ENCODE assay signal across 9 cellular contexts in the genomic region with DNA sequence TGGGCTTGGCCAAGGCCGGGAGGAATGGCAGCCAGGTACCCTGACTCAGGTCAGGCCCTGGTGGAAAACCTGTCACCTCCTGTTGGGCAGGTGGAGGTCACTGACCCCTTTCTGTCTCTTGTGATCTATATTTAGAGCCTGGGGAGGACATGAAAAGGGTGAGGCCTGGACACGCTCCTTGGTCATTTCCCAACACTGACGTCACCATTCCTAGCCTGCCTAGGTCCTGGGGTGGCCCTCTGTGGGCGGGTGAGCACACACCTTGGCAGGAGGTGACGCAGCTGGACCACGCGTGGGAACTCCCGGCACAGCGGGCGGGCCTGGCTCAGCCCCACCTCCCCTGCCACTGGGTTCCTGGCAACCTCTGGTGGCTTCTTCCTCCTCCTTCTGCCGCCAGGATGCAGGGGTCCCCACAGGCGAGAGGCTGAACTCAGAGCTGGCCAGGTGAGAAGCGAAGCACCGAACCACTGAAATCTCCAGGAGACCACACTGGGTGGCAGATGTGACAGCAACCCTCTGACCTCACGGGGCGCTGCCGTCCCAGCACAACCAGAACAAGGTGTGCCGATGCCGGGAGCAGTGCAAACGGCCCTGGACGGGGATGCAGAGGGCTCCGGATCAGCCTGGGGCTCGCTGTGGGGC. TPM values are rescaled to one million over a fixed set of nuclear protein-coding genes. Genes with fewer than 3 reads are reported as not detected.
A peak's percentile ranks its signal among the peaks of the same experiment; 100 is the strongest.
DNase-seq lines count a peak whose midpoint lies in the region; ATAC-seq, FAIRE-seq and TF ChIP-seq lines count a peak whose summit lies in the region.
"Had no signal": no experiment of that assay in that cellular context is flagged by ENCODE, and none has a peak within 500 bp of the region (broad histone marks: within the 10 kb centered on the region; RNA-seq: fewer than 3 reads in every experiment).

No MANE protein-coding gene starts in this region.

- H3K27me3 ChIP-seq in keratinocyte (ENCODE audit: control insufficient read depth, extremely low read depth, insufficient read depth, low read length) (no peaks in the 10 kb centered on the region), Karpas-422 (ENCODE audit: low read length) (no peaks in the 10 kb centered on the region)

- CTCF ChIA-PET in RWPE1 (lab: Yijun Ruan, JAX), result interaction anchor here (1.0 to 6.0 kb wide), 3 partner anchors 10 to 20 kb away, joined by 3 to 47 read pairs (median 10); no protein-coding TSS in a partner anchor

- H3K4me1 Mint-ChIP-seq in activated naive CD8-positive, alpha-beta T cell (ENCODE audit: low read depth), result peaks cover 67% of the 10 kb centered on the region
- H3K4me1 Mint-ChIP-seq in stimulated activated naive CD8-positive, alpha-beta T cell treated with anti-CD3 and anti-CD28 coated beads, Interleukin-15, Interleukin-2, amounts not matched to agents 100 ng/mL and 50 ng/mL, for 24 hours (ENCODE audit: low read depth), result peaks cover 92% of the 10 kb centered on the region

- H3K27me3 Mint-ChIP-seq in activated naive CD8-positive, alpha-beta T cell, result no peaks in the 10 kb centered on the region
- H3K27me3 Mint-ChIP-seq in stimulated activated naive CD8-positive, alpha-beta T cell treated with anti-CD3 and anti-CD28 coated beads, Interleukin-15, Interleukin-2, amounts not matched to agents 100 ng/mL and 50 ng/mL, for 24 hours, result no peaks in the 10 kb centered on the region

- H3K27ac Mint-ChIP-seq in activated naive CD8-positive, alpha-beta T cell, result no peak overlapping the region
- no peak overlapping the region for H3K27ac Mint-ChIP-seq in stimulated activated naive CD8-positive, alpha-beta T cell treated with anti-CD3 and anti-CD28 coated beads, Interleukin-15, Interleukin-2, amounts not matched to agents 100 ng/mL and 50 ng/mL, for 24 hours

- H3K9me2 ChIP-seq in Karpas-422 (replicated peaks; ENCODE audit: insufficient read depth, low read length), result no peaks in the 10 kb centered on the region

- H3K36me3 Mint-ChIP-seq in activated naive CD8-positive, alpha-beta T cell, result no peaks in the 10 kb centered on the region
- no peaks in the 10 kb centered on the region for H3K36me3 Mint-ChIP-seq in stimulated activated naive CD8-positive, alpha-beta T cell treated with anti-CD3 and anti-CD28 coated beads, Interleukin-15, Interleukin-2, amounts not matched to agents 100 ng/mL and 50 ng/mL, for 24 hours (ENCODE audit: low read depth)

- peaks cover 9% of the 10 kb centered on the region for H3K79me2 ChIP-seq in keratinocyte (ENCODE audit: control insufficient read depth, insufficient read depth, low read length)
- peaks cover 80% of the 10 kb centered on the region for H3K79me2 ChIP-seq in Karpas-422 (ENCODE audit: low read length)

- H4K20me1 ChIP-seq in keratinocyte (ENCODE audit: control insufficient read depth, extremely low read depth, insufficient read depth, low read length), result peaks cover 25% of the 10 kb centered on the region
- H4K20me1 ChIP-seq in Karpas-422 (ENCODE audit: insufficient read depth, low read depth, low read length), result peaks cover 58% of the 10 kb centered on the region; the same call in 1 of the 2 replicates

- H3K4me1 ChIP-seq in keratinocyte (ENCODE audit: control insufficient read depth, extremely low read depth, insufficient read depth, low read length) (peaks cover 24% of the 10 kb centered on the region), Karpas-422 (ENCODE audit: low read length) (peaks cover 53% of the 10 kb centered on the region)

- peak overlapping the region; percentile 44 for H3K27ac ChIP-seq in RWPE1
- no peak overlapping the region for H3K27ac ChIP-seq in keratinocyte (ENCODE audit: control insufficient read depth, insufficient read depth, low read length)
- no peak overlapping the region for H3K27ac ChIP-seq in Karpas-422 (ENCODE audit: low read length)

- TF ChIP-seq CTCF in RWPE1 (conservative IDR thresholded peaks at IDR 0.05; ENCODE audit: low read depth) (no peak; the same call in 1 of the 2 replicates), keratinocyte (optimal IDR thresholded peaks at IDR 0.05 in 1 of 3, IDR thresholded peaks at IDR 0.05 in 1 of 3, conservative IDR thresholded peaks at IDR 0.05 in 1 of 3; ENCODE audit: extremely low read depth in 1 of 3, insufficient read depth in 2 of 3, low read length in 3 of 3) (peak in 2 of 3 experiments; percentile 5 to 25)

- H3K4me3 ChIP-seq in keratinocyte (ENCODE audit: control insufficient read depth in 2 of 3, extremely low read depth in 1 of 3, insufficient read depth in 2 of 3, low read depth in 1 of 3, low read length in 3 of 3) (no peak overlapping the region), Karpas-422 (ENCODE audit: low read length) (no peak overlapping the region)

- no peaks in the 10 kb centered on the region for H3K9me3 Mint-ChIP-seq in activated naive CD8-positive, alpha-beta T cell (ENCODE audit: low read depth)
- no peaks in the 10 kb centered on the region for H3K9me3 Mint-ChIP-seq in stimulated activated naive CD8-positive, alpha-beta T cell treated with anti-CD3 and anti-CD28 coated beads, Interleukin-15, Interleukin-2, amounts not matched to agents 100 ng/mL and 50 ng/mL, for 24 hours

- peak overlapping the region; percentile 38 for H3K4me3 Mint-ChIP-seq in activated naive CD8-positive, alpha-beta T cell
- peak overlapping the region; percentile 52 for H3K4me3 Mint-ChIP-seq in stimulated activated naive CD8-positive, alpha-beta T cell treated with anti-CD3 and anti-CD28 coated beads, Interleukin-15, Interleukin-2, amounts not matched to agents 100 ng/mL and 50 ng/mL, for 24 hours

- POLR2A ChIA-PET in RWPE1 (lab: Yijun Ruan, JAX; ENCODE audit: low non-redundant PET), result no interaction called here

- H3K9me1 ChIP-seq in keratinocyte (ENCODE audit: control insufficient read depth, extremely low read depth, insufficient read depth, low read length), result no peaks in the 10 kb centered on the region

- H3K36me3 ChIP-seq in keratinocyte (ENCODE audit: control insufficient read depth in 2 of 2, extremely low read depth in 1 of 2, insufficient read depth in 2 of 2, low read length in 2 of 2) (peaks cover 0 to 7% of the 10 kb centered on the region in 2 experiments), Karpas-422 (ENCODE audit: insufficient read depth, low read length) (no peaks in the 10 kb centered on the region)

- no peak overlapping the region for H2AFZ ChIP-seq in keratinocyte (ENCODE audit: control insufficient read depth, low read length)
- H2AFZ ChIP-seq in Karpas-422 (ENCODE audit: low read length), result no peak overlapping the region

- H3K9ac ChIP-seq in keratinocyte (ENCODE audit: control insufficient read depth, extremely low read depth, insufficient read depth, low read length) (no peak overlapping the region), Karpas-422 (ENCODE audit: low read length) (no peak overlapping the region)

- ATAC-seq in HG02938 (IDR thresholded peaks at IDR 0.05; ENCODE audit: unreplicated experiment), result no peak

- H3K4me2 ChIP-seq in keratinocyte (ENCODE audit: control insufficient read depth, extremely low read depth, insufficient read depth, low read depth, low read length) (no peak overlapping the region), Karpas-422 (ENCODE audit: low read depth, low read length, poor library complexity, severe bottlenecking) (no peak overlapping the region)

- no peak for FAIRE-seq in keratinocyte (lab: Jason Lieb, UNC)
- FAIRE-seq: islet of Langerhans had no signal

- DNase-seq in RWPE1 (ENCODE audit: low spot score) (peak; percentile 97), keratinocyte (ENCODE audit: low read depth, low spot score) (no peak), NCI-H526 (lab: John Stamatoyannopoulos, UW) (no peak), NCI-H1105 treated with DMSO at 0.1 percent for 48 hours (lab: John Stamatoyannopoulos, UW) (no peak), Karpas-422 (no peak)

- dilution Hi-C loops in keratinocyte (cut with MboI; ENCODE audit: extremely low pct_ligation_motif_present, low sequenced_read_pairs), result no loop called here

- H3K9me3 ChIP-seq in keratinocyte (ENCODE audit: control insufficient read depth, low read depth, low read length) (no peaks in the 10 kb centered on the region), Karpas-422 (ENCODE audit: low read length) (no peaks in the 10 kb centered on the region)

RNA-seq across cellular contexts. Expression of gene RALGDS, which starts 6.4 kb away (rescaled TPM):
- polyA plus RNA-seq in keratinocyte, result 22.6 to 38.0 TPM (median 27.2 TPM) in 3 replicates
- 22.2 TPM for polyA plus RNA-seq in keratinocyte (2011; ENCODE audit: low read depth)
- polyA plus RNA-seq in keratinocyte (2011; cell fraction: cytosol; rRNA removed), result 20.4 and 31.3 TPM in 2 replicates
- polyA plus RNA-seq in keratinocyte (2011; cell fraction: nucleus; rRNA removed), result 73.4 and 91.6 TPM in 2 replicates
- 15.5 and 19.3 TPM in 2 replicates for polyA plus RNA-seq in keratinocyte (2012; ENCODE audit: low replicate concordance)
- polyA minus RNA-seq in keratinocyte, result 20.9 to 29.4 TPM (median 25.9 TPM) in 3 replicates
- polyA minus RNA-seq in keratinocyte (2011; cell fraction: cytosol; rRNA and poly(A)+ RNA removed), result 19.8 TPM
- polyA minus RNA-seq in keratinocyte (2011; cell fraction: nucleus; rRNA and poly(A)+ RNA removed), result 17.3 and 24.7 TPM in 2 replicates
- total RNA-seq in Karpas-422 (2014; rRNA removed; shearing (Covaris generic); ENCODE audit: low replicate concordance), result 69.2 and 99.2 TPM in 2 replicates

RNA-seq across cellular contexts. Expression of gene GBGT1, which starts 36.3 kb away (rescaled TPM):
- 0.42 to 0.74 TPM (median 0.54 TPM) in 3 replicates for polyA plus RNA-seq in keratinocyte
- polyA plus RNA-seq in keratinocyte (2011; ENCODE audit: low read depth), result not detected
- polyA plus RNA-seq in keratinocyte (2011; cell fraction: cytosol; rRNA removed), result 0.17 and 0.48 TPM in 2 replicates
- 0.87 and 1.1 TPM in 2 replicates for polyA plus RNA-seq in keratinocyte (2011; cell fraction: nucleus; rRNA removed)
- polyA plus RNA-seq in keratinocyte (2012; ENCODE audit: low replicate concordance), result 0.25 and 0.72 TPM in 2 replicates
- 0.40 to 1.6 TPM (median 0.77 TPM) in 3 replicates for polyA minus RNA-seq in keratinocyte
- not detected for polyA minus RNA-seq in keratinocyte (2011; cell fraction: cytosol; rRNA and poly(A)+ RNA removed)
- 0.95 and 1.1 TPM in 2 replicates for polyA minus RNA-seq in keratinocyte (2011; cell fraction: nucleus; rRNA and poly(A)+ RNA removed)
- 5.2 TPM in 2 replicates for total RNA-seq in Karpas-422 (2014; rRNA removed; shearing (Covaris generic); ENCODE audit: low replicate concordance)
